Comparison of ENCODE assay signal across 14 cellular contexts in genomic region chr22:33726294-33726711, GRCh38.
DNase-seq lines count a peak whose midpoint lies in the region; ATAC-seq, FAIRE-seq and TF ChIP-seq lines count a peak whose summit lies in the region.
"Had no signal": no experiment of that assay in that cellular context is flagged by ENCODE, and none has a peak within 500 bp of the region (broad histone marks: within the 10 kb centered on the region; RNA-seq: fewer than 3 reads in every experiment).

No MANE protein-coding gene starts in this region.

- no peaks in the 10 kb centered on the region for H3K9me1 ChIP-seq in keratinocyte (ENCODE audit: control insufficient read depth, extremely low read depth, insufficient read depth, low read length)

- peak; percentile 82 for FAIRE-seq in keratinocyte (lab: Jason Lieb, UNC)
- FAIRE-seq: A549 had no signal

- H3K27ac ChIP-seq in right atrium auricular region (peak overlapping the region in 1 of 2 donors; percentile 57), keratinocyte (ENCODE audit: control insufficient read depth, insufficient read depth, low read length) (no peak overlapping the region)
- H3K27ac ChIP-seq: A549, HL-60, left lung, WERI-Rb-1 had no signal

- H3K27me3 ChIP-seq in right atrium auricular region (no peaks in the 10 kb centered on the region), keratinocyte (ENCODE audit: control insufficient read depth, extremely low read depth, insufficient read depth, low read length) (no peaks in the 10 kb centered on the region)
- H3K27me3 ChIP-seq: left lung had no signal

- H3K79me2 ChIP-seq in keratinocyte (ENCODE audit: control insufficient read depth, insufficient read depth, low read length): no peaks in the 10 kb centered on the region

- intact Hi-C loops in Right ventricle myocardium superior (cut with DNase I): loop anchor here (10.0 kb wide), 1 partner anchor 58 kb away; no protein-coding TSS in a partner anchor

- no peaks in the 10 kb centered on the region for H3K9me3 ChIP-seq in right atrium auricular region
- no peaks in the 10 kb centered on the region for H3K9me3 ChIP-seq in keratinocyte (ENCODE audit: control insufficient read depth, low read depth, low read length)
- H3K9me3 ChIP-seq: A549 had no signal

- no peak overlapping the region for H3K9ac ChIP-seq in keratinocyte (ENCODE audit: control insufficient read depth, extremely low read depth, insufficient read depth, low read length)

- H3K4me2 ChIP-seq in keratinocyte (ENCODE audit: control insufficient read depth, extremely low read depth, insufficient read depth, low read depth, low read length): peak overlapping the region; percentile 49
- H3K4me2 ChIP-seq: A549 had no signal

- dilution Hi-C loops in keratinocyte (cut with MboI; ENCODE audit: extremely low pct_ligation_motif_present, low sequenced_read_pairs): no loop called here

- TF ChIP-seq CTCF in right atrium auricular region (IDR thresholded peaks at IDR 0.05) (no peak), keratinocyte (optimal IDR thresholded peaks at IDR 0.05 in 1 of 3, IDR thresholded peaks at IDR 0.05 in 1 of 3, conservative IDR thresholded peaks at IDR 0.05 in 1 of 3; ENCODE audit: extremely low read depth in 1 of 3, insufficient read depth in 2 of 3, low read length in 3 of 3) (no peak)

- DNase-seq in Right ventricle myocardium superior (no peak), right atrium auricular region (ENCODE audit: low spot score) (no peak), cerebellar cortex (ENCODE audit: low spot score) (peak; percentile 18), keratinocyte (ENCODE audit: low read depth, low spot score) (peak; percentile 66), COR-L47 (lab: John Stamatoyannopoulos, UW) (no peak), NCI-H69 (lab: John Stamatoyannopoulos, UW) (no peak)
- DNase-seq: head of caudate nucleus, left lung, WERI-Rb-1 had no signal

- H3K4me3 ChIP-seq in right atrium auricular region (no peak overlapping the region), keratinocyte (ENCODE audit: control insufficient read depth in 2 of 3, extremely low read depth in 1 of 3, insufficient read depth in 2 of 3, low read depth in 1 of 3, low read length in 3 of 3) (no peak overlapping the region)
- H3K4me3 ChIP-seq: A549, left lung had no signal

- H3K4me1 ChIP-seq in right atrium auricular region (peaks cover 0 to 15% of the 10 kb centered on the region in 2 donors), keratinocyte (ENCODE audit: control insufficient read depth, extremely low read depth, insufficient read depth, low read length) (peaks cover 26% of the 10 kb centered on the region)
- H3K4me1 ChIP-seq: left lung had no signal

- peak; percentile 84 for ATAC-seq in Right ventricle myocardium superior (ENCODE audit: poor library complexity)
- no peak for ATAC-seq in GM21367 (IDR thresholded peaks at IDR 0.05; ENCODE audit: unreplicated experiment)
- no peak for ATAC-seq in HG03108 (IDR thresholded peaks at IDR 0.05; ENCODE audit: unreplicated experiment)
- ATAC-seq: A549, left lung, SK-N-SH treated with all-trans-retinoic acid at 6 μM for 48 hours had no signal

- no peaks in the 10 kb centered on the region for H3K36me3 ChIP-seq in right atrium auricular region
- no peaks in the 10 kb centered on the region for H3K36me3 ChIP-seq in keratinocyte (ENCODE audit: control insufficient read depth in 2 of 2, extremely low read depth in 1 of 2, insufficient read depth in 2 of 2, low read length in 2 of 2)
- H3K36me3 ChIP-seq: left lung, WERI-Rb-1 had no signal

- peaks cover 4% of the 10 kb centered on the region for H4K20me1 ChIP-seq in keratinocyte (ENCODE audit: control insufficient read depth, extremely low read depth, insufficient read depth, low read length)

- H2AFZ ChIP-seq in keratinocyte (ENCODE audit: control insufficient read depth, low read length): no peak overlapping the region

Comparison
In these comparisons a context has a peak if more than half of its experiments do, and no peak if none do; other contexts are left out.
1. DNase-seq: peak in cerebellar cortex (single experiment) and keratinocyte (single experiment); none in Right ventricle myocardium superior (single experiment), right atrium auricular region (single experiment), COR-L47 (single experiment) and NCI-H69 (single experiment).